ENCODE assay signal across 15 cellular contexts in the genomic region with DNA sequence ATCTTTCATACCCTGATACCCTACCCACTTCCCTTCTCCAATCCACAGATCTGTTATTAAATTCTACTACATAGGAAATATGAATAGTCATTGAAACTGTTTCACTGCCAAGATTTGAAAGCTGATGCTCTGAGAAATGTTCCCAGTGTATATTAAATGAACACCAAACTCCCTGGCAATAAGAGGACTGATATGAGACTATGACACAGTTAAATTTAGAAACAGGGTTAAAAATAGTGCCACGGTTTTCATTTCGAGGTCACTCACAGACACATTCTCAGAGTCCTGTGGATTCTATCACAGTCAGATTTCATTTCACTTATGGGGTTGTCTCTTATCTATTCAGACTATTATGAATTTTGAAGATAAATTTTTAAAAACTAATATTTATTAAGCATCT. TPM values are rescaled to one million over a fixed set of nuclear protein-coding genes. Genes with fewer than 3 reads are reported as not detected.
DNase-seq lines count a peak whose midpoint lies in the region; ATAC-seq and TF ChIP-seq lines count a peak whose summit lies in the region.
"Had no signal": no experiment of that assay in that cellular context is flagged by ENCODE, and none has a peak within 500 bp of the region (broad histone marks: within the 10 kb centered on the region; RNA-seq: fewer than 3 reads in every experiment).

No MANE protein-coding gene starts in this region.

- peak overlapping the region; percentile 95 for H3K27ac ChIP-seq in cardiac muscle cell
- H3K27ac ChIP-seq: lower lobe of right lung, WERI-Rb-1 had no signal

- H3K4me3 ChIP-seq in cardiac muscle cell = peak overlapping the region; percentile 14
- H3K4me3 ChIP-seq: lower lobe of right lung had no signal

- H3K27ac Mint-ChIP-seq in activated CD4-positive, alpha-beta T cell treated with anti-CD3 and anti-CD28 coated beads, Interleukin-2, amount 10 ng/mL, durations not matched to agents 24 days and 14 days = no peak overlapping the region
- no peak overlapping the region for H3K27ac Mint-ChIP-seq in activated CD8-positive, alpha-beta memory T cell treated with anti-CD3 and anti-CD28 coated beads, Interleukin-2, amount 10 ng/mL, durations not matched to agents 7 days and 5 days
- no peak overlapping the region for H3K27ac Mint-ChIP-seq in Calu3 (ENCODE audit: unreplicated experiment)
- H3K27ac Mint-ChIP-seq: CD4-positive, CD25-positive, alpha-beta regulatory T cell had no signal

- no peaks in the 10 kb centered on the region for H3K27me3 ChIP-seq in cardiac muscle cell

- H3K36me3 ChIP-seq in cardiac muscle cell = no peaks in the 10 kb centered on the region
- H3K36me3 ChIP-seq: lower lobe of right lung, WERI-Rb-1 had no signal

- DNase-seq in cardiac muscle cell (ENCODE audit: low read depth in 1 of 2, low spot score in 1 of 2) (peak in 1 of 2 donors; percentile 49), activated gamma-delta T cell treated with Interleukin-2 at 50 U/mL for 16 hours (no peak), Calu3 (no peak)
- DNase-seq in activated CD4-positive, alpha-beta T cell treated with anti-CD3 and anti-CD28 coated beads, Interleukin-2, amount 10 ng/mL, durations not matched to agents 24 days and 14 days = no peak
- DNase-seq in activated CD8-positive, alpha-beta memory T cell treated with anti-CD3 and anti-CD28 coated beads, Interleukin-2, amount 10 ng/mL, durations not matched to agents 7 days and 5 days = no peak
- DNase-seq: activated effector memory CD4-positive, alpha-beta T cell treated with Interleukin-2 at 50 U/mL for 16 hours; CD4-positive, CD25-positive, alpha-beta regulatory T cell; cerebellar nuclear complex; lower lobe of right lung; NCI-H2081; retina; WERI-Rb-1 had no signal

- no peaks in the 10 kb centered on the region for H3K9me3 Mint-ChIP-seq in activated CD4-positive, alpha-beta T cell treated with anti-CD3 and anti-CD28 coated beads, Interleukin-2, amount 10 ng/mL, durations not matched to agents 24 days and 14 days
- no peaks in the 10 kb centered on the region for H3K9me3 Mint-ChIP-seq in activated CD8-positive, alpha-beta memory T cell treated with anti-CD3 and anti-CD28 coated beads, Interleukin-2, amount 10 ng/mL, durations not matched to agents 7 days and 5 days (ENCODE audit: low read depth)
- no peaks in the 10 kb centered on the region for H3K9me3 Mint-ChIP-seq in Calu3 (ENCODE audit: low read depth, unreplicated experiment)
- H3K9me3 Mint-ChIP-seq: CD4-positive, CD25-positive, alpha-beta regulatory T cell had no signal

- H3K4me1 Mint-ChIP-seq in activated CD4-positive, alpha-beta T cell treated with anti-CD3 and anti-CD28 coated beads, Interleukin-2, amount 10 ng/mL, durations not matched to agents 24 days and 14 days = no peaks in the 10 kb centered on the region
- no peaks in the 10 kb centered on the region for H3K4me1 Mint-ChIP-seq in activated CD8-positive, alpha-beta memory T cell treated with anti-CD3 and anti-CD28 coated beads, Interleukin-2, amount 10 ng/mL, durations not matched to agents 7 days and 5 days
- no peaks in the 10 kb centered on the region for H3K4me1 Mint-ChIP-seq in Calu3 (ENCODE audit: low read depth, unreplicated experiment)
- H3K4me1 Mint-ChIP-seq: CD4-positive, CD25-positive, alpha-beta regulatory T cell had no signal

- no peak overlapping the region for H3K4me3 Mint-ChIP-seq in activated CD4-positive, alpha-beta T cell treated with anti-CD3 and anti-CD28 coated beads, Interleukin-2, amount 10 ng/mL, durations not matched to agents 24 days and 14 days
- H3K4me3 Mint-ChIP-seq in activated CD8-positive, alpha-beta memory T cell treated with anti-CD3 and anti-CD28 coated beads, Interleukin-2, amount 10 ng/mL, durations not matched to agents 7 days and 5 days = no peak overlapping the region
- no peak overlapping the region for H3K4me3 Mint-ChIP-seq in Calu3 (ENCODE audit: low read depth, unreplicated experiment)
- H3K4me3 Mint-ChIP-seq: CD4-positive, CD25-positive, alpha-beta regulatory T cell had no signal

- BruUV-seq in Calu3 (replicated peaks; lab: Mats Ljungman, UMichigan) = no TSS peak

- no peaks in the 10 kb centered on the region for H3K36me3 Mint-ChIP-seq in activated CD4-positive, alpha-beta T cell treated with anti-CD3 and anti-CD28 coated beads, Interleukin-2, amount 10 ng/mL, durations not matched to agents 24 days and 14 days (ENCODE audit: low read depth)
- no peaks in the 10 kb centered on the region for H3K36me3 Mint-ChIP-seq in activated CD8-positive, alpha-beta memory T cell treated with anti-CD3 and anti-CD28 coated beads, Interleukin-2, amount 10 ng/mL, durations not matched to agents 7 days and 5 days
- H3K36me3 Mint-ChIP-seq in Calu3 (ENCODE audit: insufficient read depth, unreplicated experiment) = no peaks in the 10 kb centered on the region
- H3K36me3 Mint-ChIP-seq: CD4-positive, CD25-positive, alpha-beta regulatory T cell had no signal

- intact Hi-C loops in activated CD4-positive, alpha-beta T cell treated with anti-CD3 and anti-CD28 coated beads, Interleukin-2, amount 10 ng/mL, durations not matched to agents 24 days and 14 days (cut with micrococcal nuclease) = no loop called here
- intact Hi-C loops in Calu3 (cut with micrococcal nuclease; ENCODE audit: unreplicated experiment) = no loop called here

- CTCF ChIA-PET in activated CD8-positive, alpha-beta memory T cell treated with anti-CD3 and anti-CD28 coated beads, Interleukin-2, amount 10 ng/mL, durations not matched to agents 7 days and 5 days (lab: Charles Lee) = no interaction called here
- CTCF ChIA-PET in Calu3 (lab: Charles Lee) = no interaction called here

- no peaks in the 10 kb centered on the region for H3K9me3 ChIP-seq in cardiac muscle cell (ENCODE audit: low read depth)
- H3K9me3 ChIP-seq: lower lobe of right lung had no signal

- peaks cover 3% of the 10 kb centered on the region for H3K27me3 Mint-ChIP-seq in activated CD4-positive, alpha-beta T cell treated with anti-CD3 and anti-CD28 coated beads, Interleukin-2, amount 10 ng/mL, durations not matched to agents 24 days and 14 days
- peaks cover 12% of the 10 kb centered on the region for H3K27me3 Mint-ChIP-seq in activated CD8-positive, alpha-beta memory T cell treated with anti-CD3 and anti-CD28 coated beads, Interleukin-2, amount 10 ng/mL, durations not matched to agents 7 days and 5 days
- no peaks in the 10 kb centered on the region for H3K27me3 Mint-ChIP-seq in Calu3 (ENCODE audit: unreplicated experiment)

- H3K4me1 ChIP-seq in cardiac muscle cell (ENCODE audit: low read depth) = peaks cover 26% of the 10 kb centered on the region
- H3K4me1 ChIP-seq: lower lobe of right lung had no signal

- ATAC-seq in GM18511 (IDR thresholded peaks at IDR 0.05; ENCODE audit: unreplicated experiment) (peak; percentile 89), GM21515 (IDR thresholded peaks at IDR 0.05; ENCODE audit: unreplicated experiment) (peak; percentile 70), HG03108 (IDR thresholded peaks at IDR 0.05; ENCODE audit: unreplicated experiment) (peak; percentile 85)
- no peak for ATAC-seq in activated CD8-positive, alpha-beta memory T cell treated with anti-CD3 and anti-CD28 coated beads, Interleukin-2, amount 10 ng/mL, durations not matched to agents 7 days and 5 days
- ATAC-seq: lower lobe of right lung had no signal

- TF ChIP-seq CTCF in cardiac muscle cell (IDR thresholded peaks at IDR 0.05; ENCODE audit: low read depth, low read length) (no peak), Calu3 (IDR thresholded peaks at IDR 0.05; ENCODE audit: unreplicated experiment) (no peak)

RNA-seq across cellular contexts. Expression of a gene that starts 27.2 kb away (rescaled TPM):
- total RNA-seq in cardiac muscle cell (27.2 and 44.0 TPM in 2 replicates), Calu3 (2022) (10.8 and 12.7 TPM in 2 replicates)
- 62.1 and 71.2 TPM in 2 replicates for polyA plus RNA-seq in cardiac muscle cell
- total RNA-seq in activated CD4-positive, alpha-beta T cell treated with anti-CD3 and anti-CD28 coated beads, Interleukin-2, amount 10 ng/mL, durations not matched to agents 24 days and 14 days = 39.1 and 40.8 TPM in 2 replicates
- 10 to 100 TPM; 18.0 to 21.4 TPM for total RNA-seq in activated CD8-positive, alpha-beta memory T cell treated with anti-CD3 and anti-CD28 coated beads, Interleukin-2, amount 10 ng/mL, durations not matched to agents 7 days and 5 days
